In genomic region chr11:66080055-66080817, GRCh38 we compare ENCODE assay signal across 9 cellular contexts. TPM values are rescaled to one million over a fixed set of nuclear protein-coding genes. Genes with fewer than 3 reads are reported as not detected.
DNase-seq lines count a peak whose midpoint lies in the region; ATAC-seq and TF ChIP-seq lines count a peak whose summit lies in the region.
"Had no signal": no experiment of that assay in that cellular context is flagged by ENCODE, and none has a peak within 500 bp of the region (broad histone marks: within the 10 kb centered on the region; RNA-seq: fewer than 3 reads in every experiment).

No MANE protein-coding gene starts in this region.

- H3K27me3 ChIP-seq in SJCRH30 (no peaks in the 10 kb centered on the region), lower lobe of right lung (ENCODE audit: low read depth) (no peaks in the 10 kb centered on the region)

- peaks cover 58% of the 10 kb centered on the region for H3K4me1 Mint-ChIP-seq in activated naive CD8-positive, alpha-beta T cell treated with anti-CD3 and anti-CD28 coated beads, Interleukin-2, amount 10 ng/mL, durations not matched to agents 7 days and 5 days
- peaks cover 45 to 93% of the 10 kb centered on the region in 2 donors for H3K4me1 Mint-ChIP-seq in stimulated activated naive B cell treated with anti-CD40 and anti-IgM and Interleukin-4, amounts not matched to agents 10 μg/mL and 1 μg/mL and 100 μg/mL, for 72 hours

- in situ Hi-C loops in Caki2 (cut with HindIII; ENCODE audit: low pct_unique_long_range_greater_than_20kb, low sequenced_read_pairs) = no loop called here

- H3K36me3 ChIP-seq in SJCRH30 (peaks cover 6% of the 10 kb centered on the region; the same call in 1 of the 2 replicates), lower lobe of right lung (no peaks in the 10 kb centered on the region)

- peaks cover 37% of the 10 kb centered on the region for H3K4me1 ChIP-seq in SJCRH30
- H3K4me1 ChIP-seq in lower lobe of right lung = peaks cover 47% of the 10 kb centered on the region

- H3K4me3 ChIP-seq in SJCRH30 (no peak overlapping the region), lower lobe of right lung (no peak overlapping the region)

- peaks cover 16% of the 10 kb centered on the region for H3K36me3 Mint-ChIP-seq in activated naive CD8-positive, alpha-beta T cell treated with anti-CD3 and anti-CD28 coated beads, Interleukin-2, amount 10 ng/mL, durations not matched to agents 7 days and 5 days
- H3K36me3 Mint-ChIP-seq in stimulated activated naive B cell treated with anti-CD40 and anti-IgM and Interleukin-4, amounts not matched to agents 10 μg/mL and 1 μg/mL and 100 μg/mL, for 72 hours = peaks cover 13 to 22% of the 10 kb centered on the region in 2 donors

- peak; percentile 35 for ATAC-seq in activated naive CD8-positive, alpha-beta T cell treated with anti-CD3 and anti-CD28 coated beads, Interleukin-2, amount 10 ng/mL, durations not matched to agents 7 days and 5 days (ENCODE audit: low read depth)
- peak; percentile 37 to 63 for ATAC-seq in lower lobe of right lung
- ATAC-seq in stimulated activated naive B cell treated with anti-CD40 and anti-IgM and Interleukin-4, amounts not matched to agents 10 μg/mL and 1 μg/mL and 100 μg/mL, for 72 hours (replicated peaks) = no peak
- ATAC-seq in HG03039 (IDR thresholded peaks at IDR 0.05; ENCODE audit: unreplicated experiment) = no peak

- no peaks in the 10 kb centered on the region for H3K9me3 ChIP-seq in SJCRH30 (replicated peaks)
- H3K9me3 ChIP-seq in lower lobe of right lung = no peaks in the 10 kb centered on the region

- peak; percentile 12 for DNase-seq in Caki2 (ENCODE audit: low read depth)
- peak; percentile 26 to 29 for DNase-seq in SJCRH30
- no peak for DNase-seq in activated naive CD8-positive, alpha-beta T cell treated with anti-CD3 and anti-CD28 coated beads, Interleukin-2, amount 10 ng/mL, durations not matched to agents 7 days and 5 days
- no peak for DNase-seq in lower lobe of right lung
- DNase-seq in stimulated activated naive B cell treated with anti-CD40 and anti-IgM and Interleukin-4, amounts not matched to agents 10 μg/mL and 1 μg/mL and 100 μg/mL, for 72 hours = no peak
- DNase-seq in GOT3 (lab: John Stamatoyannopoulos, UW) = no peak
- DNase-seq in DMS53 (lab: John Stamatoyannopoulos, UW) = no peak

- H3K27ac Mint-ChIP-seq in activated naive CD8-positive, alpha-beta T cell treated with anti-CD3 and anti-CD28 coated beads, Interleukin-2, amount 10 ng/mL, durations not matched to agents 7 days and 5 days = peak overlapping the region; percentile 99
- H3K27ac Mint-ChIP-seq in stimulated activated naive B cell treated with anti-CD40 and anti-IgM and Interleukin-4, amounts not matched to agents 10 μg/mL and 1 μg/mL and 100 μg/mL, for 72 hours = peak overlapping the region; percentile 88

- 0 out of 2 replicates have a peak overlapping the region, but pooled peaks have one; percentile 1 for H3K27ac ChIP-seq in SJCRH30
- H3K27ac ChIP-seq in lower lobe of right lung = peak overlapping the region; percentile 75

- peak overlapping the region; percentile 91 for H3K4me3 Mint-ChIP-seq in activated naive CD8-positive, alpha-beta T cell treated with anti-CD3 and anti-CD28 coated beads, Interleukin-2, amount 10 ng/mL, durations not matched to agents 7 days and 5 days
- peak overlapping the region in 1 of 2 donors; percentile 36 for H3K4me3 Mint-ChIP-seq in stimulated activated naive B cell treated with anti-CD40 and anti-IgM and Interleukin-4, amounts not matched to agents 10 μg/mL and 1 μg/mL and 100 μg/mL, for 72 hours

- intact Hi-C loops in lower lobe of right lung (cut with DNase I) = no loop called here

- TF ChIP-seq CTCF in lower lobe of right lung (IDR thresholded peaks at IDR 0.05) = no peak

- H3K27me3 Mint-ChIP-seq in activated naive CD8-positive, alpha-beta T cell treated with anti-CD3 and anti-CD28 coated beads, Interleukin-2, amount 10 ng/mL, durations not matched to agents 7 days and 5 days = no peaks in the 10 kb centered on the region
- H3K27me3 Mint-ChIP-seq in stimulated activated naive B cell treated with anti-CD40 and anti-IgM and Interleukin-4, amounts not matched to agents 10 μg/mL and 1 μg/mL and 100 μg/mL, for 72 hours = no peaks in the 10 kb centered on the region

- POLR2A ChIA-PET in activated naive CD8-positive, alpha-beta T cell treated with anti-CD3 and anti-CD28 coated beads, Interleukin-2, amount 10 ng/mL, durations not matched to agents 7 days and 5 days (lab: Charles Lee) = interaction anchor here (0.9 to 2.1 kb wide), 8 partner anchors 9 to 192 kb away, joined by 3 to 36 read pairs (median 5); partner anchors contain the start of genes FIBP, PACS1 and SF3B2

- no peaks in the 10 kb centered on the region for H3K9me3 Mint-ChIP-seq in activated naive CD8-positive, alpha-beta T cell treated with anti-CD3 and anti-CD28 coated beads, Interleukin-2, amount 10 ng/mL, durations not matched to agents 7 days and 5 days
- H3K9me3 Mint-ChIP-seq in stimulated activated naive B cell treated with anti-CD40 and anti-IgM and Interleukin-4, amounts not matched to agents 10 μg/mL and 1 μg/mL and 100 μg/mL, for 72 hours = no peaks in the 10 kb centered on the region

RNA-seq across cellular contexts. Expression of gene PACS1, which starts 10.2 kb away (rescaled TPM):
- 4.2 and 15.9 TPM in 2 replicates for total RNA-seq in Caki2 (2014; rRNA removed; shearing (Covaris generic); ENCODE audit: low replicate concordance)
- 11.8 and 12.5 TPM in 2 replicates for total RNA-seq in SJCRH30 (2014; rRNA removed; shearing (Covaris generic))
- total RNA-seq in activated naive CD8-positive, alpha-beta T cell treated with anti-CD3 and anti-CD28 coated beads, Interleukin-2, amount 10 ng/mL, durations not matched to agents 7 days and 5 days = 100 to 1,000 TPM; 138 to 162 TPM
- 50.8 TPM for total RNA-seq in lower lobe of right lung

RNA-seq across cellular contexts. Expression of gene SF3B2, which starts 28.1 kb away (rescaled TPM):
- total RNA-seq in Caki2 (2014; rRNA removed; shearing (Covaris generic); ENCODE audit: low replicate concordance) = 191 and 216 TPM in 2 replicates
- total RNA-seq in SJCRH30 (2014; rRNA removed; shearing (Covaris generic)) = 163 and 169 TPM in 2 replicates
- total RNA-seq in activated naive CD8-positive, alpha-beta T cell treated with anti-CD3 and anti-CD28 coated beads, Interleukin-2, amount 10 ng/mL, durations not matched to agents 7 days and 5 days = 100 to 1,000 TPM; 231 to 246 TPM
- 145 TPM for total RNA-seq in lower lobe of right lung

RNA-seq across cellular contexts. Expression of gene GAL3ST3, which starts 31.3 kb away (rescaled TPM):
- total RNA-seq in Caki2 (2014; rRNA removed; shearing (Covaris generic); ENCODE audit: low replicate concordance) = not detected in 2 replicates
- total RNA-seq in SJCRH30 (2014; rRNA removed; shearing (Covaris generic)) = not detected in 2 replicates
- under 1 TPM; 0.14 to 0.44 TPM for total RNA-seq in activated naive CD8-positive, alpha-beta T cell treated with anti-CD3 and anti-CD28 coated beads, Interleukin-2, amount 10 ng/mL, durations not matched to agents 7 days and 5 days
- total RNA-seq in lower lobe of right lung = not detected

RNA-seq across cellular contexts. Expression of gene CATSPER1, which starts 54.0 kb away (rescaled TPM):
- total RNA-seq in Caki2 (2014; rRNA removed; shearing (Covaris generic); ENCODE audit: low replicate concordance) = 0.67 and 2.8 TPM in 2 replicates
- 0.24 and 0.51 TPM in 2 replicates for total RNA-seq in SJCRH30 (2014; rRNA removed; shearing (Covaris generic))
- total RNA-seq in activated naive CD8-positive, alpha-beta T cell treated with anti-CD3 and anti-CD28 coated beads, Interleukin-2, amount 10 ng/mL, durations not matched to agents 7 days and 5 days = not detected
- total RNA-seq in lower lobe of right lung = 3.6 TPM
- total RNA-seq: lung microvascular endothelial cell had no signal

Comparison
In these comparisons a context has a peak if more than half of its experiments do, and no peak if none do; other contexts are left out.
1. DNase-seq: peak in Caki2 (single experiment) and SJCRH30 (2 of 2); none in activated naive CD8-positive, alpha-beta T cell treated with anti-CD3 and anti-CD28 coated beads, Interleukin-2, amount 10 ng/mL, durations not matched to agents 7 days and 5 days (single experiment), lower lobe of right lung (single experiment), stimulated activated naive B cell treated with anti-CD40 and anti-IgM and Interleukin-4, amounts not matched to agents 10 μg/mL and 1 μg/mL and 100 μg/mL, for 72 hours (single experiment), GOT3 (single experiment) and DMS53 (single experiment).
2. ATAC-seq: peak in activated naive CD8-positive, alpha-beta T cell treated with anti-CD3 and anti-CD28 coated beads, Interleukin-2, amount 10 ng/mL, durations not matched to agents 7 days and 5 days (single experiment) and lower lobe of right lung (2 of 2); none in stimulated activated naive B cell treated with anti-CD40 and anti-IgM and Interleukin-4, amounts not matched to agents 10 μg/mL and 1 μg/mL and 100 μg/mL, for 72 hours (0 of 2) and HG03039 (single experiment).